ENCODE assay signal across 12 cellular contexts in genomic region chr4:4857001-4857808, GRCh38. TPM values are rescaled to one million over a fixed set of nuclear protein-coding genes. Genes with fewer than 3 reads are reported as not detected.
DNase-seq lines count a peak whose midpoint lies in the region; ATAC-seq and TF ChIP-seq lines count a peak whose summit lies in the region.
"Had no signal": no experiment of that assay in that cellular context is flagged by ENCODE, and none has a peak within 500 bp of the region (broad histone marks: within the 10 kb centered on the region; RNA-seq: fewer than 3 reads in every experiment).

No MANE protein-coding gene starts in this region.

- H3K79me2 ChIP-seq in HCT116 (ENCODE audit: insufficient read depth, low read length) = peaks cover 26% of the 10 kb centered on the region
- peaks cover 4% of the 10 kb centered on the region for H3K79me2 ChIP-seq in trophoblast cell (ENCODE audit: control insufficient read depth, insufficient read depth, low read length, poor library complexity)

- TF ChIP-seq POLR2A in HCT116 (IDR thresholded peaks at IDR 0.05; ENCODE audit: borderline replicate concordance, extremely low read depth, insufficient read depth, insufficient read length) = no peak

- peaks cover 3% of the 10 kb centered on the region; the same call in 1 of the 2 replicates for H4K20me1 ChIP-seq in HCT116 (ENCODE audit: insufficient read depth)

- H3K4me3 Mint-ChIP-seq in CD8-positive, alpha-beta memory T cell = peak overlapping the region in 5 of 7 donors; percentile 37 to 69 (median 56)
- H3K4me3 Mint-ChIP-seq in endothelial cell (ENCODE audit: unreplicated experiment) = peak overlapping the region; percentile 78

- H3K27ac ChIP-seq in CD8-positive, alpha-beta memory T cell (ENCODE audit: low read depth, low read length) = no peak overlapping the region
- H3K27ac ChIP-seq in HCT116 (ENCODE audit: low read depth, low read length) (peak overlapping the region; percentile 18; the same call in 1 of the 2 replicates), trophoblast cell (ENCODE audit: low read depth, low read length) (no peak overlapping the region)
- H3K27ac ChIP-seq: skin epidermis had no signal

- CTCF ChIA-PET in CD8-positive, alpha-beta memory T cell (lab: Charles Lee) = no interaction called here
- CTCF ChIA-PET in HCT116 (lab: Charles Lee) = no interaction called here

- no peak for TF ChIP-seq RAD21 in HCT116 (IDR thresholded peaks at IDR 0.05; ENCODE audit: low read depth)

- H2AFZ ChIP-seq in HCT116 (ENCODE audit: low read depth, low read length, poor library complexity, severe bottlenecking) = peak overlapping the region; percentile 89
- H2AFZ ChIP-seq in trophoblast cell (ENCODE audit: insufficient read depth, low read length, poor library complexity) = no peak overlapping the region

- no peak for DNase-seq in CD8-positive, alpha-beta memory T cell
- DNase-seq in HCT116 (ENCODE audit: low read depth, low spot score) (no peak), endothelial cell (ENCODE audit: low spot score) (no peak), trophoblast cell (no peak), OCI-M1 (lab: John Stamatoyannopoulos, UW) (no peak), AG20443 (ENCODE audit: low spot score) (no peak)
- DNase-seq: activated CD4-positive, alpha-beta T cell treated with anti-CD3 and anti-CD28 coated beads, Interleukin-2, amount 50 U/mL, for 1 hour; DND-41; NCI-H446; SIG-M5 had no signal

- H3K4me2 ChIP-seq in HCT116 (ENCODE audit: low read length) (peak overlapping the region; percentile 91), trophoblast cell (ENCODE audit: low read length) (peak overlapping the region; percentile 53)

- no peaks in the 10 kb centered on the region for H3K36me3 ChIP-seq in CD8-positive, alpha-beta memory T cell (ENCODE audit: insufficient read depth, low read length)
- peaks cover under 1 to 7% of the 10 kb centered on the region in 2 experiments; a peak in 3 of 4 replicates for H3K36me3 ChIP-seq in HCT116 (ENCODE audit: control insufficient read depth in 1 of 2, insufficient read depth in 2 of 2, low read length in 2 of 2)
- H3K36me3 ChIP-seq in trophoblast cell (ENCODE audit: control insufficient read depth in 1 of 2, insufficient read depth in 2 of 2, low read length in 2 of 2) = peaks cover 8 to 9% of the 10 kb centered on the region in 2 experiments

- intact Hi-C loops in HCT116 (cut with micrococcal nuclease) = loop anchor here (5.0 kb wide), 3 partner anchors 95 to 315 kb away; partner anchors contain the start of gene STX18

- peaks cover 77 to 80% of the 10 kb centered on the region in 2 donors for H3K27me3 Mint-ChIP-seq in CD8-positive, alpha-beta memory T cell
- peaks cover 29% of the 10 kb centered on the region for H3K27me3 Mint-ChIP-seq in endothelial cell (ENCODE audit: unreplicated experiment)

- POLR2A ChIA-PET in CD8-positive, alpha-beta memory T cell (lab: Charles Lee) = no interaction called here
- POLR2A ChIA-PET in HCT116 (lab: Charles Lee) = no interaction called here

- H3K4me3 ChIP-seq in CD8-positive, alpha-beta memory T cell (ENCODE audit: low read length) = no peak overlapping the region
- H3K4me3 ChIP-seq in HCT116 (replicated peaks in 1 of 2; ENCODE audit: low read depth in 1 of 2, low read length in 2 of 2) (peak overlapping the region; percentile 41 to 58), trophoblast cell (ENCODE audit: low read depth, low read length) (no peak overlapping the region)

- H4K12ac ChIP-seq in trophoblast cell (ENCODE audit: low read depth, low read length) = no peak overlapping the region

- peaks cover 25% of the 10 kb centered on the region for H3K79me1 ChIP-seq in trophoblast cell (ENCODE audit: low read length)

- H2BK5ac ChIP-seq in trophoblast cell (ENCODE audit: low read depth, low read length, poor library complexity) = no peak overlapping the region

- no peak for TF ChIP-seq CTCF in HCT116 (IDR thresholded peaks at IDR 0.05 in 2 of 3, conservative IDR thresholded peaks at IDR 0.05 in 1 of 3; ENCODE audit: borderline replicate concordance in 1 of 3, insufficient read depth in 1 of 3, low read depth in 2 of 3, low read length in 2 of 3)
- no peak for TF ChIP-seq CTCF in endothelial cell (IDR thresholded peaks at IDR 0.05; ENCODE audit: unreplicated experiment)

- no CpG with 5 or more reads among the region's 36 CpGs for whole genome bisulfite sequencing in trophoblast cell (ENCODE audit: extremely low coverage, insufficient coverage, insufficient read length)

- H3K9me3 Mint-ChIP-seq in CD8-positive, alpha-beta memory T cell = peaks cover 0 to 16% (median 7%) of the 10 kb centered on the region in 5 donors
- H3K9me3 Mint-ChIP-seq in endothelial cell (ENCODE audit: unreplicated experiment) = no peaks in the 10 kb centered on the region

- peak overlapping the region; percentile 31 for H2BK120ac ChIP-seq in trophoblast cell (ENCODE audit: insufficient read depth, low read length, poor library complexity)

- H3K27ac Mint-ChIP-seq in CD8-positive, alpha-beta memory T cell = no peak overlapping the region
- peak overlapping the region; percentile 5 for H3K27ac Mint-ChIP-seq in endothelial cell (ENCODE audit: unreplicated experiment)

- H3K4me1 Mint-ChIP-seq in CD8-positive, alpha-beta memory T cell = peaks cover 41 to 70% (median 49%) of the 10 kb centered on the region in 3 donors
- peaks cover 56% of the 10 kb centered on the region for H3K4me1 Mint-ChIP-seq in endothelial cell (ENCODE audit: unreplicated experiment)

- no peaks in the 10 kb centered on the region for H3K9me2 ChIP-seq in HCT116 (ENCODE audit: insufficient read depth)

- no peaks in the 10 kb centered on the region for H3K9me3 ChIP-seq in CD8-positive, alpha-beta memory T cell (ENCODE audit: low read length)
- H3K9me3 ChIP-seq in HCT116 (ENCODE audit: control insufficient read depth in 1 of 2, insufficient read depth in 1 of 2, low read depth in 1 of 2, low read length in 2 of 2) (no peaks in the 10 kb centered on the region), trophoblast cell (ENCODE audit: insufficient read depth, low read depth, low read length) (no peaks in the 10 kb centered on the region)

- H3K4ac ChIP-seq in trophoblast cell (ENCODE audit: low read depth, low read length) = no peak overlapping the region

- no peaks in the 10 kb centered on the region for H3K36me3 Mint-ChIP-seq in CD8-positive, alpha-beta memory T cell
- peaks cover 7% of the 10 kb centered on the region for H3K36me3 Mint-ChIP-seq in endothelial cell (ENCODE audit: low read depth, unreplicated experiment)

- H3K4me1 ChIP-seq in CD8-positive, alpha-beta memory T cell (ENCODE audit: insufficient read depth, low read length) = peaks cover 16% of the 10 kb centered on the region
- H3K4me1 ChIP-seq in HCT116 (ENCODE audit: control insufficient read depth in 1 of 2, insufficient read depth in 2 of 2, low read length in 2 of 2) (peaks cover 22 to 44% of the 10 kb centered on the region in 2 experiments), trophoblast cell (ENCODE audit: control insufficient read depth in 1 of 2, insufficient read depth in 2 of 2, low read length in 2 of 2) (peaks cover 21 to 26% of the 10 kb centered on the region in 2 experiments)

- H2AK5ac ChIP-seq in trophoblast cell (ENCODE audit: low read length) = no peak overlapping the region

- H3K14ac ChIP-seq in trophoblast cell (ENCODE audit: low read length) = no peak overlapping the region

- ATAC-seq in HCT116 = peak; percentile 4; the same call in 1 of the 2 replicates
- no peak for ATAC-seq in HG03571 (IDR thresholded peaks at IDR 0.05; ENCODE audit: unreplicated experiment)

- H3K23ac ChIP-seq in trophoblast cell (ENCODE audit: low read length) = no peak overlapping the region

- peak overlapping the region; percentile 17 for H4K8ac ChIP-seq in trophoblast cell (ENCODE audit: low read depth, low read length)

- H3K18ac ChIP-seq in trophoblast cell (ENCODE audit: low read length) = no peak overlapping the region

- H3K9ac ChIP-seq in HCT116 (ENCODE audit: low read length) = peak overlapping the region; percentile 60
- no peak overlapping the region for H3K9ac ChIP-seq in trophoblast cell (ENCODE audit: low read length)

- RAD21 ChIA-PET in HCT116 (lab: Charles Lee; ENCODE audit: low non-redundant PET in 1 of 2, low total read pairs in 2 of 2, uncharacterized antibody in 2 of 2, unreplicated experiment in 2 of 2) = no interaction called here

- H3K27me3 ChIP-seq in CD8-positive, alpha-beta memory T cell (ENCODE audit: insufficient read depth, low read length, poor library complexity, severe bottlenecking) = peaks cover 67% of the 10 kb centered on the region
- H3K27me3 ChIP-seq in HCT116 (ENCODE audit: insufficient read depth, low read length) (no peaks in the 10 kb centered on the region), trophoblast cell (ENCODE audit: insufficient read depth, low read length) (peaks cover 37% of the 10 kb centered on the region)

- BruUV-seq in HCT116 (replicated peaks; lab: Mats Ljungman, UMichigan) = no TSS peak

- H4K91ac ChIP-seq in trophoblast cell (ENCODE audit: low read depth, low read length) = peak overlapping the region; percentile 39

- H2BK12ac ChIP-seq in trophoblast cell (ENCODE audit: low read length) = peak overlapping the region; percentile 47

TF ChIP-seq in HCT116, 20 proteins besides CTCF, POLR2A, EP300 and RAD21 (continues in another document):
- no peak for TF ChIP-seq SP1 (IDR thresholded peaks at IDR 0.05; ENCODE audit: low read depth)
- TF ChIP-seq EZH2 (IDR thresholded peaks at IDR 0.05) = no peak
- TF ChIP-seq ZNF274 (IDR thresholded peaks at IDR 0.05; ENCODE audit: low read depth, low read length) = no peak
- no peak for TF ChIP-seq YY1 (IDR thresholded peaks at IDR 0.05; ENCODE audit: extremely low read depth, insufficient replicate concordance, low read depth, low read length)

RNA-seq across cellular contexts. Expression of gene MSX1, which starts 2.3 kb away (rescaled TPM):
- under 1 TPM; 0.11 to 0.24 TPM for total RNA-seq in CD8-positive, alpha-beta memory T cell
- polyA plus RNA-seq in CD8-positive, alpha-beta memory T cell = not detected
- total RNA-seq in HCT116 (2021; ENCODE audit: unreplicated experiment) = 59.9 TPM
- 36.3 and 38.1 TPM in 2 replicates for polyA plus RNA-seq in HCT116 (2012)
- 17.4 TPM for total RNA-seq in endothelial cell (ENCODE audit: unreplicated experiment)
- polyA plus RNA-seq in trophoblast cell (2013) = 62.1 and 63.6 TPM in 2 replicates

Comparison
In these comparisons a context has a peak if more than half of its experiments do, and no peak if none do; other contexts are left out.
1. H3K4me3 ChIP-seq: peak in HCT116 (2 of 2); none in CD8-positive, alpha-beta memory T cell (single experiment) and trophoblast cell (single experiment).
2. RNA of gene MSX1, which starts 2.3 kb away (total RNA-seq): 59.9 TPM in HCT116 (single experiment) and 17.4 TPM in endothelial cell (single experiment); 0.11 to 0.24 TPM in CD8-positive, alpha-beta memory T cell; every median in the first group is over 10 times any median in the second.